In genomic region chr3:114417682-114418081, GRCh38 we compare ENCODE assay signal across 11 cellular contexts.
DNase-seq lines count a peak whose midpoint lies in the region; ATAC-seq, FAIRE-seq and TF ChIP-seq lines count a peak whose summit lies in the region.
"Had no signal": no experiment of that assay in that cellular context is flagged by ENCODE, and none has a peak within 500 bp of the region (broad histone marks: within the 10 kb centered on the region; RNA-seq: fewer than 3 reads in every experiment).

No MANE protein-coding gene starts in this region.

- 74% methylated on average over 3 of the region's 3 CpGs for WGBS in GM12878 (ENCODE audit: insufficient coverage, insufficient replicate concordance, low lambda C conversion rate, missing lambda C conversion rate)
- 76 to 94% methylated on average over 3 of the region's 3 CpGs for whole genome bisulfite sequencing in testis, 2 donors

- no peak for TF ChIP-seq RAD21 in GM12878 (IDR thresholded peaks at IDR 0.05; ENCODE audit: insufficient read depth, low read depth, low read length)

- H3K79me2 ChIP-seq in GM12878 (ENCODE audit: control insufficient read depth, insufficient read depth, low read length): no peaks in the 10 kb centered on the region; the same call in none of the 2 replicates

- TF ChIP-seq POLR2A in GM12878 (IDR thresholded peaks at IDR 0.05; ENCODE audit: low read depth, low read length): no peak
- TF ChIP-seq POLR2A in testis (IDR thresholded peaks at IDR 0.05): no peak

- RAD21 ChIA-PET in GM12878 (lab: Charles Lee; ENCODE audit: unreplicated experiment): interaction anchor here (1.0 to 6.2 kb wide), 13 partner anchors 8 to 263 kb away, joined by 3 to 72 read pairs (median 5); partner anchors contain the start of gene TIGIT

- TF ChIP-seq EP300 in GM12878 (IDR thresholded peaks at IDR 0.05; ENCODE audit: borderline replicate concordance in 1 of 2, control insufficient read depth in 1 of 2, low read depth in 2 of 2, low read length in 2 of 2): no peak

- in situ Hi-C loops in GM12878 (cut with MboI): loop anchor here (5.0 kb wide), 2 partner anchors 125 to 265 kb away; partner anchors contain the start of gene TIGIT

- H3K27me3 Mint-ChIP-seq in activated naive CD4-positive, alpha-beta T cell treated with anti-CD3 and anti-CD28 coated beads for 36 hours (ENCODE audit: low read depth): no peaks in the 10 kb centered on the region
- H3K27me3 Mint-ChIP-seq: activated CD4-positive, alpha-beta T cell treated with anti-CD3 and anti-CD28 coated beads, Interleukin-2, amount 10 ng/mL, durations not matched to agents 7 days and 5 days had no signal

- H3K9me3 ChIP-seq in GM12878 (replicated peaks; ENCODE audit: control insufficient read depth, insufficient read depth, low read length) (no peaks in the 10 kb centered on the region), testis (no peaks in the 10 kb centered on the region)

- POLR2A ChIA-PET in GM12878 (lab: Charles Lee): interaction anchor here (0.5 kb wide), 1 partner anchor 130 kb away, joined by 3 read pairs; no protein-coding TSS in a partner anchor

- ATAC-seq in HG03039 (IDR thresholded peaks at IDR 0.05; ENCODE audit: unreplicated experiment): peak; percentile 11
- ATAC-seq in GM12878: no peak; the same call in 2 of the 3 replicates
- ATAC-seq in SK-N-SH treated with all-trans-retinoic acid at 6 μM for 48 hours: no peak

- CTCF ChIA-PET in activated naive CD4-positive, alpha-beta T cell treated with anti-CD3 and anti-CD28 coated beads for 36 hours (lab: Charles Lee): interaction anchor here (0.7 to 4.8 kb wide), 14 partner anchors 9 to 268 kb away, joined by 3 to 74 read pairs (median 5); no protein-coding TSS in a partner anchor
- CTCF ChIA-PET in GM12878 (lab: Yijun Ruan, JAX): interaction anchor here (0.6 to 20.0 kb wide), 17 partner anchors 9 to 1050 kb away, joined by 3 to 223 read pairs (median 6); no protein-coding TSS in a partner anchor

- no TSS peak for BruUV-seq in GM12878 (replicated peaks; lab: Mats Ljungman, UMichigan)

- H3K4me2 ChIP-seq in GM12878 (ENCODE audit: control insufficient read depth, insufficient read depth): peak overlapping the region; percentile 71; the same call in 1 of the 2 replicates

- no peak for FAIRE-seq in GM12878 (lab: Jason Lieb, UNC)

- DNase-seq in activated naive CD4-positive, alpha-beta T cell treated with anti-CD3 and anti-CD28 coated beads for 36 hours: no peak
- no peak for DNase-seq in activated naive CD4-positive, alpha-beta T cell (lab: John Stamatoyannopoulos, UW)
- no peak for DNase-seq in GM12878 (ENCODE audit: low read depth, low spot score)
- no peak for DNase-seq in testis
- no peak for DNase-seq in Ammon's horn (ENCODE audit: low spot score)
- no peak for DNase-seq in DMS79 (lab: John Stamatoyannopoulos, UW)
- DNase-seq: activated CD4-positive, alpha-beta T cell treated with anti-CD3 and anti-CD28 coated beads, Interleukin-2, amount 10 ng/mL, durations not matched to agents 7 days and 5 days; endodermal cell; NCI-H1694 treated with DMSO at 0.1 percent for 48 hours had no signal

- H2AFZ ChIP-seq in GM12878 (ENCODE audit: control insufficient read depth, low read depth, low read length): no peak overlapping the region

- H4K20me1 ChIP-seq in GM12878 (ENCODE audit: control insufficient read depth, insufficient read depth): no peaks in the 10 kb centered on the region

- SMC1A ChIA-PET in GM12878 (lab: Charles Lee; ENCODE audit: uncharacterized antibody, unreplicated experiment): interaction anchor here (1.1 to 8.8 kb wide), 15 partner anchors 9 to 265 kb away, joined by 3 to 110 read pairs (median 6); partner anchors contain the start of gene TIGIT

- peak overlapping the region; percentile 9 for H3K27ac Mint-ChIP-seq in activated naive CD4-positive, alpha-beta T cell treated with anti-CD3 and anti-CD28 coated beads for 36 hours
- H3K27ac Mint-ChIP-seq: activated CD4-positive, alpha-beta T cell treated with anti-CD3 and anti-CD28 coated beads, Interleukin-2, amount 10 ng/mL, durations not matched to agents 7 days and 5 days; endodermal cell had no signal

- TF ChIP-seq CTCF in GM12878 (IDR thresholded peaks at IDR 0.05 in 2 of 3, conservative IDR thresholded peaks at IDR 0.05 in 1 of 3; ENCODE audit: control insufficient read depth in 2 of 3, extremely low read depth in 1 of 3, insufficient read depth in 1 of 3, low read depth in 3 of 3, low read length in 3 of 3): no peak
- TF ChIP-seq CTCF in testis (IDR thresholded peaks at IDR 0.05): no peak

- no peak overlapping the region for H3K4me3 Mint-ChIP-seq in activated naive CD4-positive, alpha-beta T cell treated with anti-CD3 and anti-CD28 coated beads for 36 hours
- H3K4me3 Mint-ChIP-seq: activated CD4-positive, alpha-beta T cell treated with anti-CD3 and anti-CD28 coated beads, Interleukin-2, amount 10 ng/mL, durations not matched to agents 7 days and 5 days; endodermal cell had no signal

- H3K9me3 Mint-ChIP-seq in activated naive CD4-positive, alpha-beta T cell treated with anti-CD3 and anti-CD28 coated beads for 36 hours: no peaks in the 10 kb centered on the region
- H3K9me3 Mint-ChIP-seq: activated CD4-positive, alpha-beta T cell treated with anti-CD3 and anti-CD28 coated beads, Interleukin-2, amount 10 ng/mL, durations not matched to agents 7 days and 5 days; endodermal cell had no signal

- H3K9ac ChIP-seq in GM12878 (ENCODE audit: control insufficient read depth, insufficient read depth, low read length): no peak overlapping the region

- H3K27me3 ChIP-seq in GM12878 (replicated peaks in 1 of 2; ENCODE audit: control insufficient read depth in 2 of 2, insufficient read depth in 2 of 2, low read length in 1 of 2): no peaks in the 10 kb centered on the region
- H3K27me3 ChIP-seq in testis: no peaks in the 10 kb centered on the region

- H3K4me3 ChIP-seq in GM12878 (no peak overlapping the region), testis (no peak overlapping the region)

- intact Hi-C loops in activated naive CD4-positive, alpha-beta T cell treated with anti-CD3 and anti-CD28 coated beads for 36 hours (cut with micrococcal nuclease): loop anchor here (1.0 to 10.0 kb wide), 15 partner anchors 34 to 727 kb away; partner anchors contain the start of genes CCDC191, QTRT2, ZBTB20 and ZDHHC23
- intact Hi-C loops in GM12878 (cut with micrococcal nuclease; ENCODE audit: unreplicated experiment) (loop anchor here (1.0 to 2.0 kb wide), 3 partner anchors 33 to 265 kb away; no protein-coding TSS in a partner anchor), testis (cut with DNase I; ENCODE audit: low total_unique reads) (no loop called here)

- H3K27ac ChIP-seq in GM12878 (ENCODE audit: control insufficient read depth, insufficient read depth) (no peak overlapping the region), testis (peak overlapping the region; percentile 2 to 48)

- no peaks in the 10 kb centered on the region for H3K36me3 Mint-ChIP-seq in activated naive CD4-positive, alpha-beta T cell treated with anti-CD3 and anti-CD28 coated beads for 36 hours (ENCODE audit: low read depth)

- no peaks in the 10 kb centered on the region for H3K36me3 ChIP-seq in GM12878 (ENCODE audit: control insufficient read depth in 2 of 2, insufficient read depth in 2 of 2, low read length in 1 of 2)
- H3K36me3 ChIP-seq in testis (ENCODE audit: low read depth, missing control alignments): no peaks in the 10 kb centered on the region

- H3K4me1 Mint-ChIP-seq in activated naive CD4-positive, alpha-beta T cell treated with anti-CD3 and anti-CD28 coated beads for 36 hours (ENCODE audit: low read depth): peaks cover 34% of the 10 kb centered on the region
- H3K4me1 Mint-ChIP-seq: endodermal cell had no signal

- peaks cover 13% of the 10 kb centered on the region for H3K4me1 ChIP-seq in GM12878 (ENCODE audit: control insufficient read depth, insufficient read depth, low read length)
- H3K4me1 ChIP-seq in testis: peaks cover 36% of the 10 kb centered on the region

TF ChIP-seq in GM12878, 131 proteins besides CTCF, POLR2A, EP300 and RAD21:
- TF ChIP-seq CBX5 (IDR thresholded peaks at IDR 0.05; ENCODE audit: low read depth): 0 out of 2 replicates have a peak, but pooled peaks have one; percentile 2
- no peak for TF ChIP-seq ATF7 (IDR thresholded peaks at IDR 0.05; ENCODE audit: low read depth)

TF ChIP-seq in SK-N-SH treated with all-trans-retinoic acid at 6 μM for 48 hours, 23 proteins besides CTCF, POLR2A, EP300 and RAD21:
- no peak for TF ChIP-seq ARNTL (CRISPR knock-in tag; IDR thresholded peaks at IDR 0.05; ENCODE audit: borderline replicate concordance, low read depth)
- TF ChIP-seq GLIS3 (CRISPR knock-in tag; IDR thresholded peaks at IDR 0.05): no peak
